In genomic region chr4:176054942-176055341, GRCh38 we compare ENCODE assay signal across 12 cellular contexts. TPM values are rescaled to one million over a fixed set of nuclear protein-coding genes. Genes with fewer than 3 reads are reported as not detected.
A peak's percentile ranks its signal among the peaks of the same experiment; 100 is the strongest.
DNase-seq lines count a peak whose midpoint lies in the region; ATAC-seq and TF ChIP-seq lines count a peak whose summit lies in the region.
"Had no signal": no experiment of that assay in that cellular context is flagged by ENCODE, and none has a peak within 500 bp of the region (broad histone marks: within the 10 kb centered on the region; RNA-seq: fewer than 3 reads in every experiment).

No MANE protein-coding gene starts in this region.

- H3K4me1 ChIP-seq in heart right ventricle (no peaks in the 10 kb centered on the region), gastroesophageal sphincter (no peaks in the 10 kb centered on the region), right atrium auricular region (no peaks in the 10 kb centered on the region)
- H3K4me1 ChIP-seq: BLaER1 had no signal

- ATAC-seq in heart right ventricle (no peak), left cardiac atrium (no peak), gastroesophageal sphincter (no peak)

- TF ChIP-seq EP300 in gastroesophageal sphincter (IDR thresholded peaks at IDR 0.05): no peak

- H3K36me3 ChIP-seq in heart right ventricle (no peaks in the 10 kb centered on the region), gastroesophageal sphincter (no peaks in the 10 kb centered on the region), right atrium auricular region (no peaks in the 10 kb centered on the region)
- H3K36me3 ChIP-seq: BLaER1 had no signal

- intact Hi-C loops in heart right ventricle (cut with DNase I) (no loop called here), left cardiac atrium (cut with DNase I) (no loop called here)

- H3K27ac ChIP-seq in heart right ventricle: no peak overlapping the region
- H3K27ac ChIP-seq in gastroesophageal sphincter: no peak overlapping the region
- H3K27ac ChIP-seq in right atrium auricular region: no peak overlapping the region
- H3K27ac ChIP-seq: BLaER1, skin epidermis had no signal

- H3K9me3 ChIP-seq in heart right ventricle (no peaks in the 10 kb centered on the region), gastroesophageal sphincter (no peaks in the 10 kb centered on the region), right atrium auricular region (no peaks in the 10 kb centered on the region)
- H3K9me3 ChIP-seq: BLaER1 had no signal

- WGBS in heart right ventricle, 2 donors: 17 to 43% methylated on average over 2 of the region's 2 CpGs
- WGBS in gastroesophageal sphincter (ENCODE audit: low coverage in 1 of 2), 2 donors: 40 to 49% methylated on average over 2 of the region's 2 CpGs

- no peak overlapping the region for H3K4me3 ChIP-seq in heart right ventricle
- no peak overlapping the region for H3K4me3 ChIP-seq in gastroesophageal sphincter
- H3K4me3 ChIP-seq in right atrium auricular region: no peak overlapping the region
- H3K4me3 ChIP-seq: BLaER1, skin epidermis had no signal

- DNase-seq in heart right ventricle: no peak
- no peak for DNase-seq in left cardiac atrium
- peak; percentile 60 for DNase-seq in OCI-M1 (lab: John Stamatoyannopoulos, UW)
- DNase-seq in EL: no peak
- DNase-seq in activated CD8-positive, alpha-beta memory T cell treated with anti-CD3 and anti-CD28 coated beads, Interleukin-2, amount 50 U/mL, for 4 hours: no peak
- no peak for DNase-seq in NCI-H510A treated with DMSO at 0.1 percent for 48 hours (lab: John Stamatoyannopoulos, UW)
- no peak for DNase-seq in right atrium auricular region (ENCODE audit: low spot score)
- DNase-seq: activated B cell treated with CpG ODN at 0.5 μM for 24 hours, caudate nucleus had no signal

- TF ChIP-seq CTCF in heart right ventricle (IDR thresholded peaks at IDR 0.05): peak in 5 of 9 donors; percentile 8 to 37 (median 28)
- peak in 3 of 4 experiments; percentile 7 to 53 (median 10) for TF ChIP-seq CTCF in gastroesophageal sphincter (IDR thresholded peaks at IDR 0.05)
- peak in 1 of 2 donors; percentile 32 for TF ChIP-seq CTCF in right atrium auricular region (IDR thresholded peaks at IDR 0.05)

- H3K27me3 ChIP-seq in heart right ventricle: peaks cover 0 to 4% (median 0%) of the 10 kb centered on the region in 7 donors
- no peaks in the 10 kb centered on the region for H3K27me3 ChIP-seq in gastroesophageal sphincter
- H3K27me3 ChIP-seq in right atrium auricular region: no peaks in the 10 kb centered on the region
- H3K27me3 ChIP-seq: BLaER1 had no signal

- no peak for TF ChIP-seq POLR2A in gastroesophageal sphincter (IDR thresholded peaks at IDR 0.05)

RNA-seq across cellular contexts. Expression of gene WDR17, which starts 10.7 kb away (rescaled TPM):
- total RNA-seq in heart right ventricle (under 1 TPM; 0.11 to 0.90 (median 0.44) TPM), left cardiac atrium (1 to 10 TPM in 1 of 2 donors, under 1 TPM in 1; 0.60 to 1.4 TPM), gastroesophageal sphincter (10 to 100 TPM in 1 of 4 donors, 1 to 10 TPM in 3; 4.0 to 14.6 (median 4.7) TPM), right atrium auricular region (1 to 10 TPM in 1 of 2 donors, under 1 TPM in 1; 0.63 to 1.2 TPM)
- polyA plus RNA-seq in heart right ventricle: under 1 TPM; 0.06 to 0.29 TPM
